Comparison of ENCODE assay signal across 22 cellular contexts in the genomic region with DNA sequence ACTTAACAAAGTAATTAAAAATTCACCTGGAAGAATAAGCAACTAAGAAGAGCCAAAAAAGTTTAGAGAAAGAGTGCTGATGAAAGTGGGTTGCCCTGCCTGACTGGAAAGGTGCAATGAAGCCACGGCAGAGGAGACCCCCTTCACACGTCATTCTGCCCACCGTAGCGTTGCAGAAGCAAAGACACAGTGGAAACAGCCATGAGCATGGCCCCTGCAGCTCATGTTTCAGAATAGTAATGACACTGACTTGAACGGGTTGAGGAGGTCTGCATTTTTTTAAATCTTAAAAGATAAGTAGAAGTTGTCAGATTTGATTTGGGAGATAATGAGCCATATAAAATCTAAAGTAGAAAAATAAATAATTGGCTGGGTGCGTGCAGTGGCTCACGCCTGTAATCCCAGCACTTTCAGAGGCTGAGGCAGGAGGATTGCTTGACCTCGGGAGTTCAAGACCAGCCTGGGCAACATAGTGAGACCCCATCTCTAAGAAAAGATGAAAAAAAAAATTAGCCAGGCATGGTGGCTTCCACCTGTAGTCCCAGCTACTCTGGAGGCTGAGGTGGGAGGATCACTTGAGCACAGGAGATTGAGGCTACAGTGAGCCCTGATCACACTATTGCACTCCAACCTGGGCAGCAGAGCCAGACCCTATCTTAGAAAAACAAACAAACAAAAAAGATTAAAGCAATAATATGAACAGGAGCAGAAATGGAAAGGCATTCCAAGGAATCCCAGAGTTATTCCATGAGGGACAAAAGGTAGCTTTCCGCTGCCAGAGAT.
"Had no signal": no experiment of that assay in that cellular context is flagged by ENCODE, and none has a peak within 500 bp of the region (broad histone marks: within the 10 kb centered on the region; RNA-seq: fewer than 3 reads in every experiment).

No MANE protein-coding gene starts in this region.

- FAIRE-seq: astrocyte, endometrium, islet of Langerhans had no signal

- H3K79me2 ChIP-seq: parathyroid adenoma had no signal

- ATAC-seq: mucosa of descending colon; stimulated activated naive CD8-positive, alpha-beta T cell treated with anti-CD3 and anti-CD28 coated beads, Interleukin-15, Interleukin-2, amounts not matched to agents 100 U/mL and 50 U/mL, for 24 hours had no signal

- H3K4me3 ChIP-seq: esophagus squamous epithelium, mucosa of descending colon, testis, transverse colon had no signal

- H3K36me3 ChIP-seq: esophagus squamous epithelium, transverse colon had no signal

- H3K27ac ChIP-seq: epithelial cell of prostate, esophagus squamous epithelium, parathyroid adenoma, transverse colon had no signal

- H2AFZ ChIP-seq: parathyroid adenoma had no signal

- H3K9ac ChIP-seq: parathyroid adenoma had no signal

- H3K9me3 ChIP-seq: esophagus squamous epithelium, mucosa of descending colon, testis, transverse colon had no signal

- H3K27ac Mint-ChIP-seq: activated naive CD4-positive, alpha-beta T cell treated with anti-CD3 and anti-CD28 coated beads for 36 hours; T-helper 2 cell treated with Interferon-gamma antibody and Interleukin-4, amounts not matched to agents 5 μg/mL and 100 μg/mL, for 36 hours had no signal

- H3K27me3 ChIP-seq: esophagus squamous epithelium, testis, transverse colon had no signal

- H3K4me1 ChIP-seq: esophagus squamous epithelium, parathyroid adenoma, testis, transverse colon had no signal

- DNase-seq: activated CD4-positive, alpha-beta T cell treated with anti-CD3 and anti-CD28 coated beads for 4 hours; activated CD4-positive, alpha-beta T cell treated with anti-CD3 and anti-CD28 coated beads, Interleukin-2, amount 50 U/mL, for 4 hours; activated effector memory CD4-positive, alpha-beta T cell treated with anti-CD3 and anti-CD28 coated beads, Interleukin-2, amount 50 U/mL, for 16 hours; activated naive CD4-positive, alpha-beta T cell treated with anti-CD3 and anti-CD28 coated beads for 36 hours; amniotic stem cell; dermis blood vessel endothelial cell; effector CD8-positive, alpha-beta T cell; esophagus squamous epithelium; foreskin melanocyte; stimulated activated CD4-positive, alpha-beta T cell treated with anti-CD3 and anti-CD28 coated beads, Interleukin-2, amount 100 ng/mL, for 48 hours; stimulated activated naive CD8-positive, alpha-beta T cell treated with anti-CD3 and anti-CD28 coated beads, Interleukin-15, Interleukin-2, amounts not matched to agents 100 U/mL and 50 U/mL, for 24 hours; T-helper 1 cell; transverse colon had no signal

- H3K9me3 Mint-ChIP-seq: activated naive CD4-positive, alpha-beta T cell treated with anti-CD3 and anti-CD28 coated beads for 36 hours; nephron; T-helper 2 cell treated with Interferon-gamma antibody and Interleukin-4, amounts not matched to agents 5 μg/mL and 100 μg/mL, for 36 hours had no signal

- H3K4me3 Mint-ChIP-seq: activated naive CD4-positive, alpha-beta T cell treated with anti-CD3 and anti-CD28 coated beads for 36 hours; nephron; T-helper 2 cell treated with Interferon-gamma antibody and Interleukin-4, amounts not matched to agents 5 μg/mL and 100 μg/mL, for 36 hours had no signal
